ENCODE assay signal across 17 cellular contexts in the genomic region with DNA sequence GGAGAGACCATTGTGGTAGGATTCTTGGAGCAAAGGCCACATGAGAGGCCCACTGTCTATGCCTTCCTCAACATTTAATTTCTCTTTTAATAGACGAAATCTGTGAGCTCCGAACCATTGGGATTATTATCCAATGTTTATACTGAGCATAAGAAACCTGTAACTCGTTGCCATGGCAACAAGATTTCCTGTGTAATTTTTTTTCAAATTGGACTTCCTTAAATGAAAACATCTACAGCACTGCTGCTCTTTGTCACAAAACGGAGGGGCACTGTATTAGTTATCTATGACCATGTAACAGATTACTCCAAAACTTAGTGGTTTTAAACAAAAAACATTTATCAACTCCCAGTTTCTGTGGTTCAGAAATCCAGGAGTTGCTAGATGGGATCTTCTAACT. TPM values are rescaled to one million over a fixed set of nuclear protein-coding genes. Genes with fewer than 3 reads are reported as not detected.
DNase-seq lines count a peak whose midpoint lies in the region; ATAC-seq and TF ChIP-seq lines count a peak whose summit lies in the region.
"Had no signal": no experiment of that assay in that cellular context is flagged by ENCODE, and none has a peak within 500 bp of the region (broad histone marks: within the 10 kb centered on the region; RNA-seq: fewer than 3 reads in every experiment).

No MANE protein-coding gene starts in this region.

- no peak overlapping the region for H3K4me3 ChIP-seq in body of pancreas
- H3K4me3 ChIP-seq: A549, esophagus squamous epithelium had no signal

- H3K4me3 Mint-ChIP-seq in neural crest cell (no peak overlapping the region), T-helper 17 cell (no peak overlapping the region)
- H3K4me3 Mint-ChIP-seq: activated CD8-positive, alpha-beta memory T cell treated with anti-CD3 and anti-CD28 coated beads, Interleukin-2, amount 10 ng/mL, durations not matched to agents 7 days and 5 days; HFFc6 had no signal

- H3K36me3 Mint-ChIP-seq in neural crest cell (ENCODE audit: low read depth) (no peaks in the 10 kb centered on the region), T-helper 17 cell (ENCODE audit: low read depth) (no peaks in the 10 kb centered on the region)
- H3K36me3 Mint-ChIP-seq: activated CD8-positive, alpha-beta memory T cell treated with anti-CD3 and anti-CD28 coated beads, Interleukin-2, amount 10 ng/mL, durations not matched to agents 7 days and 5 days had no signal

- no peaks in the 10 kb centered on the region for H3K9me3 ChIP-seq in body of pancreas
- no peaks in the 10 kb centered on the region for H3K9me3 ChIP-seq in T-helper 17 cell (ENCODE audit: control insufficient read depth, low read length, poor library complexity, severe bottlenecking)
- H3K9me3 ChIP-seq: A549, esophagus squamous epithelium had no signal

- H3K27ac Mint-ChIP-seq in neural crest cell (ENCODE audit: unreplicated experiment) (peak overlapping the region; percentile 57), T-helper 17 cell (no peak overlapping the region)
- H3K27ac Mint-ChIP-seq: activated CD8-positive, alpha-beta memory T cell treated with anti-CD3 and anti-CD28 coated beads, Interleukin-2, amount 10 ng/mL, durations not matched to agents 7 days and 5 days; HFFc6 had no signal

- peaks cover 2% of the 10 kb centered on the region for H3K9me3 Mint-ChIP-seq in neural crest cell

- no peaks in the 10 kb centered on the region for H3K27me3 ChIP-seq in body of pancreas
- H3K27me3 ChIP-seq: esophagus squamous epithelium had no signal

- ATAC-seq in body of pancreas (peak; percentile 62), GM21529 (IDR thresholded peaks at IDR 0.05; ENCODE audit: unreplicated experiment) (no peak), T-helper 17 cell (no peak)
- ATAC-seq: A549; activated CD8-positive, alpha-beta memory T cell treated with anti-CD3 and anti-CD28 coated beads, Interleukin-2, amount 10 ng/mL, durations not matched to agents 7 days and 5 days; HepG2 had no signal

- TF ChIP-seq POLR2A in body of pancreas (IDR thresholded peaks at IDR 0.05) = no peak

- 52 to 56% methylated on average over 4 of the region's 4 CpGs for WGBS in body of pancreas, 2 donors

- peak; percentile 1 for DNase-seq in NCI-H748 (lab: John Stamatoyannopoulos, UW; ENCODE audit: unreplicated experiment)
- no peak for DNase-seq in NCI-H748 treated with DMSO at 0.1 percent for 48 hours (lab: John Stamatoyannopoulos, UW)
- DNase-seq in Kasumi-1 (lab: John Stamatoyannopoulos, UW) = peak; percentile 5
- peak in 2 of 4 donors; percentile 16 to 33 for DNase-seq in body of pancreas
- no peak for DNase-seq in neural crest cell (ENCODE audit: low read depth, low spot score)
- no peak for DNase-seq in T1000 (lab: John Stamatoyannopoulos, UW)
- DNase-seq in T-helper 17 cell = no peak
- DNase-seq: activated CD8-positive, alpha-beta memory T cell treated with anti-CD3 and anti-CD28 coated beads, Interleukin-2, amount 10 ng/mL, durations not matched to agents 7 days and 5 days; DMS153; esophagus squamous epithelium; HFFc6; NCI-H1436 treated with DMSO at 0.1 percent for 48 hours had no signal

- peak overlapping the region in 2 of 4 donors; percentile 18 to 30 for H3K27ac ChIP-seq in body of pancreas
- H3K27ac ChIP-seq: A549, esophagus squamous epithelium had no signal

- H3K27me3 Mint-ChIP-seq in neural crest cell (ENCODE audit: low read depth) = no peaks in the 10 kb centered on the region
- H3K27me3 Mint-ChIP-seq in T-helper 17 cell = no peaks in the 10 kb centered on the region
- H3K27me3 Mint-ChIP-seq: activated CD8-positive, alpha-beta memory T cell treated with anti-CD3 and anti-CD28 coated beads, Interleukin-2, amount 10 ng/mL, durations not matched to agents 7 days and 5 days had no signal

- TF ChIP-seq CTCF in body of pancreas (IDR thresholded peaks at IDR 0.05) (no peak), neural crest cell (conservative IDR thresholded peaks at IDR 0.05) (no peak)

- no peaks in the 10 kb centered on the region for H3K4me1 Mint-ChIP-seq in neural crest cell
- H3K4me1 Mint-ChIP-seq in T-helper 17 cell = no peaks in the 10 kb centered on the region

- intact Hi-C loops in body of pancreas (cut with DNase I) = no loop called here

- no peaks in the 10 kb centered on the region for H3K4me1 ChIP-seq in body of pancreas
- H3K4me1 ChIP-seq: A549, esophagus squamous epithelium had no signal

- H3K36me3 ChIP-seq in body of pancreas (replicated peaks in 1 of 2; ENCODE audit: insufficient read depth in 1 of 2, low read depth in 2 of 2) = no peaks in the 10 kb centered on the region
- H3K36me3 ChIP-seq: esophagus squamous epithelium had no signal

RNA-seq across cellular contexts. Expression of gene PPP1R2C, which starts 38.7 kb away (rescaled TPM):
- total RNA-seq in body of pancreas = not detected
- total RNA-seq in neural crest cell = not detected in 2 replicates
- total RNA-seq in T-helper 17 cell = not detected
- total RNA-seq: activated CD8-positive, alpha-beta memory T cell treated with anti-CD3 and anti-CD28 coated beads, Interleukin-2, amount 10 ng/mL, durations not matched to agents 7 days and 5 days; esophagus squamous epithelium; HepG2; HFFc6; lung microvascular endothelial cell; skeletal muscle tissue had no signal

Comparison
In these comparisons a context has a peak if more than half of its experiments do, and no peak if none do; other contexts are left out.
1. DNase-seq: peak in NCI-H748 (single experiment) and Kasumi-1 (2 of 2); none in NCI-H748 treated with DMSO at 0.1 percent for 48 hours (single experiment), neural crest cell (single experiment), T1000 (single experiment) and T-helper 17 cell (0 of 3).